Comparison of ENCODE assay signal across 8 cellular contexts in genomic region chr12:76031414-76032042, GRCh38. TPM values are rescaled to one million over a fixed set of nuclear protein-coding genes. Genes with fewer than 3 reads are reported as not detected.
DNase-seq lines count a peak whose midpoint lies in the region; ATAC-seq and TF ChIP-seq lines count a peak whose summit lies in the region.

TSS of gene PHLDA1 (minus strand) at chr12:76031776.

- peaks cover 19% of the 10 kb centered on the region for H3K36me3 ChIP-seq in osteoblast (ENCODE audit: insufficient read depth, low read length)
- H3K36me3 ChIP-seq in thoracic aorta = no peaks in the 10 kb centered on the region

- ATAC-seq in HG02588 (IDR thresholded peaks at IDR 0.05; ENCODE audit: unreplicated experiment) = peak; percentile 82
- ATAC-seq in SK-N-SH treated with all-trans-retinoic acid at 6 μM for 48 hours = peak; percentile 84
- peak; percentile 71 for ATAC-seq in thoracic aorta (ENCODE audit: insufficient number of reproducible peaks, low FRiP score, low read depth)

- peak within 1 kb of the TSS; percentile 94 for H3K4me2 ChIP-seq in osteoblast (ENCODE audit: insufficient read depth, low read length)

- H3K27ac ChIP-seq in osteoblast (ENCODE audit: low read depth, low read length) (peak within 1 kb of the TSS; percentile 93), thoracic aorta (peak within 1 kb of the TSS; percentile 95 to 98)

- H3K9me3 ChIP-seq in osteoblast (ENCODE audit: low read depth, low read length) (no peaks in the 10 kb centered on the region), thoracic aorta (no peaks in the 10 kb centered on the region)

- H3K4me3 ChIP-seq in osteoblast (ENCODE audit: insufficient read depth, low read length) (peak within 1 kb of the TSS; percentile 96), thoracic aorta (peak within 1 kb of the TSS; percentile 95)

- H3K4me1 Mint-ChIP-seq in activated naive CD4-positive, alpha-beta T cell treated with anti-CD3 and anti-CD28 coated beads, Interleukin-2, amount 50 U/mL, for 24 hours = peaks cover 47% of the 10 kb centered on the region

- no peaks in the 10 kb centered on the region for H3K9me3 Mint-ChIP-seq in activated naive CD4-positive, alpha-beta T cell treated with anti-CD3 and anti-CD28 coated beads, Interleukin-2, amount 50 U/mL, for 24 hours

- H4K20me1 ChIP-seq in osteoblast (ENCODE audit: insufficient read depth, low read length) = peaks cover 11% of the 10 kb centered on the region

- DNase-seq in GM10266 (ENCODE audit: extremely low spot score) = peak; percentile 93
- DNase-seq in NCI-H1048 (lab: John Stamatoyannopoulos, UW) = peak; percentile 74
- DNase-seq in glomerular endothelial cell (ENCODE audit: extremely low read depth, low read depth, low spot score) = no peak
- DNase-seq in osteoblast (ENCODE audit: insufficient read length, low spot score, missing footprints) = peak; percentile 98
- DNase-seq in thoracic aorta (ENCODE audit: low spot score) = peak; percentile 79

- H3K4me1 ChIP-seq in osteoblast (ENCODE audit: insufficient read depth, low read length) = peaks cover 25% of the 10 kb centered on the region
- H3K4me1 ChIP-seq in thoracic aorta (ENCODE audit: control insufficient read depth in 1 of 2, low read depth in 2 of 2) = peaks cover 13 to 31% of the 10 kb centered on the region in 2 donors

- H3K79me2 ChIP-seq in osteoblast (ENCODE audit: insufficient read depth, low read length) = peaks cover 69% of the 10 kb centered on the region

- no peaks in the 10 kb centered on the region for H3K27me3 Mint-ChIP-seq in activated naive CD4-positive, alpha-beta T cell treated with anti-CD3 and anti-CD28 coated beads, Interleukin-2, amount 50 U/mL, for 24 hours

- H2AFZ ChIP-seq in osteoblast (ENCODE audit: low read length) = peak within 1 kb of the TSS; percentile 57

- H3K36me3 Mint-ChIP-seq in activated naive CD4-positive, alpha-beta T cell treated with anti-CD3 and anti-CD28 coated beads, Interleukin-2, amount 50 U/mL, for 24 hours = peaks cover 21% of the 10 kb centered on the region

- peak; percentile 68 for TF ChIP-seq CTCF in GM10266 (IDR thresholded peaks at IDR 0.05; ENCODE audit: control insufficient read depth, insufficient read depth, low read depth, missing control alignments)
- peak; percentile 42 for TF ChIP-seq CTCF in osteoblast (IDR thresholded peaks at IDR 0.05; ENCODE audit: extremely low read depth, low read depth, low read length)
- TF ChIP-seq CTCF in thoracic aorta (IDR thresholded peaks at IDR 0.05) = peak; percentile 68

- H3K27ac Mint-ChIP-seq in activated naive CD4-positive, alpha-beta T cell treated with anti-CD3 and anti-CD28 coated beads, Interleukin-2, amount 50 U/mL, for 24 hours = peak within 1 kb of the TSS; percentile 97

- peak within 1 kb of the TSS; percentile 91 for H3K4me3 Mint-ChIP-seq in activated naive CD4-positive, alpha-beta T cell treated with anti-CD3 and anti-CD28 coated beads, Interleukin-2, amount 50 U/mL, for 24 hours

- H3K27me3 ChIP-seq in osteoblast (ENCODE audit: insufficient read depth, low read length) (no peaks in the 10 kb centered on the region), thoracic aorta (replicated peaks; ENCODE audit: insufficient read depth) (no peaks in the 10 kb centered on the region)

TF ChIP-seq in SK-N-SH treated with all-trans-retinoic acid at 6 μM for 48 hours, 23 proteins besides CTCF, POLR2A, EP300 and RAD21:
- TF ChIP-seq GLIS3 (CRISPR knock-in tag; IDR thresholded peaks at IDR 0.05) (no peak; the same call in 1 of the 2 replicates), PATZ1 (CRISPR knock-in tag; IDR thresholded peaks at IDR 0.05; ENCODE audit: borderline replicate concordance) (no peak; the same call in 1 of the 2 replicates), PPARA (CRISPR knock-in tag; IDR thresholded peaks at IDR 0.05; ENCODE audit: borderline replicate concordance) (no peak), ZFP30 (CRISPR knock-in tag; IDR thresholded peaks at IDR 0.05) (no peak)

RNA-seq across cellular contexts. Expression of gene PHLDA1, which starts in this region (rescaled TPM):
- total RNA-seq in glomerular endothelial cell (95.2 and 147 TPM in 2 replicates), osteoblast (111 and 136 TPM in 2 replicates), thoracic aorta (10 to 100 TPM; 27.3 to 35.3 TPM)
